ENCODE assay signal across 8 cellular contexts in the genomic region with DNA sequence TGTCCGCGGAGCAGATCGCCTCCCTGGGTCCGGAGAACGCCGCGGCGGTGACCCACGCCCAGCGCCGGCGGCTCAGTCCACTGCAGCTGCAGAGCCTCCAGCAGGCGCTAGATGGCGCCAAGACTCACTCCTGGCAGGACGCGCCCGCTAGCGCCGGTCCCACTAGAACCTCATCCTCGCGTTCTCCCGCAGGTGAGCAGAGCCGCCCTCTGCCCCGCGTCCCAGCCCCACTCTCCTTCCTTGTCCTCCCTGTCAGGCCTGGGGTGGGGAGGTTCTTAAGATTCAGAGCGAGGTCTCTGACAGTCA.
DNase-seq lines count a peak whose midpoint lies in the region; ATAC-seq, FAIRE-seq and TF ChIP-seq lines count a peak whose summit lies in the region.
"Not testable (repeated sequence)": the region's sequence is repeated elsewhere in the genome, so short reads cannot be mapped to it uniquely, and the experiment has no call there.

No MANE protein-coding gene starts in this region.

- H3K9me3 Mint-ChIP-seq in activated T-cell treated with anti-CD3 and anti-CD28 coated beads, Interleukin-2, amount 50 U/mL, for 72 hours; naive thymus-derived CD8-positive, alpha-beta T cell: not testable (repeated sequence)

- DNase-seq in A549 (ENCODE audit: low read depth in 1 of 2, low spot score in 1 of 2); activated T-cell treated with anti-CD3 and anti-CD28 coated beads, Interleukin-2, amount 50 U/mL, for 72 hours; heart left ventricle; naive thymus-derived CD8-positive, alpha-beta T cell: not testable (repeated sequence)

- peaks cover 23% of the 10 kb centered on the region for H3K27me3 Mint-ChIP-seq in activated T-cell treated with anti-CD3 and anti-CD28 coated beads, Interleukin-2, amount 50 U/mL, for 72 hours (ENCODE audit: low read depth)
- peaks cover 2 to 16% (median 13%) of the 10 kb centered on the region in 5 donors for H3K27me3 Mint-ChIP-seq in naive thymus-derived CD8-positive, alpha-beta T cell

- not testable (repeated sequence) for H3K4me2 ChIP-seq in A549

- H3K9me3 ChIP-seq in A549, heart left ventricle: not testable (repeated sequence)

- FAIRE-seq in A549 (lab: Jason Lieb, UNC) = not testable (repeated sequence)

- not testable (repeated sequence) for H3K27me3 ChIP-seq in heart left ventricle

- no CpG with 5 or more reads among the region's 26 CpGs for WGBS in A549 (ENCODE audit: missing lambda C conversion rate)
- WGBS in heart left ventricle, 4 donors = no CpG with 5 or more reads among the region's 26 CpGs

- H3K4me1 Mint-ChIP-seq in activated T-cell treated with anti-CD3 and anti-CD28 coated beads, Interleukin-2, amount 50 U/mL, for 72 hours (ENCODE audit: low read depth); naive thymus-derived CD8-positive, alpha-beta T cell: not testable (repeated sequence)

- TF ChIP-seq CTCF in A549 (IDR thresholded peaks at IDR 0.05); heart left ventricle (IDR thresholded peaks at IDR 0.05): not testable (repeated sequence)

- H3K27ac Mint-ChIP-seq in activated T-cell treated with anti-CD3 and anti-CD28 coated beads, Interleukin-2, amount 50 U/mL, for 72 hours; naive thymus-derived CD8-positive, alpha-beta T cell: not testable (repeated sequence)

- H3K4me1 ChIP-seq in A549, heart left ventricle: not testable (repeated sequence)

- not testable (repeated sequence) for H3K36me3 ChIP-seq in heart left ventricle

- not testable (repeated sequence) for TF ChIP-seq POLR2A in A549 (IDR thresholded peaks at IDR 0.05; ENCODE audit: low read length); heart left ventricle (IDR thresholded peaks at IDR 0.05)

- peak; percentile 95 to 99 for ATAC-seq in A549
- ATAC-seq in GM18868 (IDR thresholded peaks at IDR 0.05; ENCODE audit: unreplicated experiment) = peak; percentile 77
- ATAC-seq in GM21723 (IDR thresholded peaks at IDR 0.05; ENCODE audit: unreplicated experiment) = peak; percentile 83
- ATAC-seq in HG02938 (IDR thresholded peaks at IDR 0.05; ENCODE audit: unreplicated experiment) = peak; percentile 52
- peak; percentile 88 for ATAC-seq in HG03571 (IDR thresholded peaks at IDR 0.05; ENCODE audit: unreplicated experiment)
- ATAC-seq in activated T-cell treated with anti-CD3 and anti-CD28 coated beads, Interleukin-2, amount 50 U/mL, for 72 hours (replicated peaks in 1 of 2) = peak; percentile 88 to 91
- ATAC-seq in heart left ventricle = peak; percentile 69 to 98 (median 93)
- peak; percentile 92 to 99 for ATAC-seq in naive thymus-derived CD8-positive, alpha-beta T cell

- POLR2A ChIA-PET in A549 (lab: Yijun Ruan, JAX); naive thymus-derived CD8-positive, alpha-beta T cell (lab: Charles Lee): not testable (repeated sequence)

- not testable (repeated sequence) for TF ChIP-seq RAD21 in A549 (conservative IDR thresholded peaks at IDR 0.05 in 1 of 2, IDR thresholded peaks at IDR 0.05 in 1 of 2)

- not testable (repeated sequence) for H3K36me3 Mint-ChIP-seq in activated T-cell treated with anti-CD3 and anti-CD28 coated beads, Interleukin-2, amount 50 U/mL, for 72 hours (ENCODE audit: insufficient read depth in 2 of 2); naive thymus-derived CD8-positive, alpha-beta T cell

- H3K27ac ChIP-seq in A549, heart left ventricle: not testable (repeated sequence)

- H3K4me3 Mint-ChIP-seq in activated T-cell treated with anti-CD3 and anti-CD28 coated beads, Interleukin-2, amount 50 U/mL, for 72 hours; naive thymus-derived CD8-positive, alpha-beta T cell: not testable (repeated sequence)

- intact Hi-C loops in heart left ventricle (cut with DNase I) = not testable (repeated sequence)

- not testable (repeated sequence) for H3K4me3 ChIP-seq in A549, heart left ventricle

- TF ChIP-seq EP300 in A549 (IDR thresholded peaks at IDR 0.05) = not testable (repeated sequence)

- CTCF ChIA-PET in A549 (lab: Yijun Ruan, JAX) = not testable (repeated sequence)
